In the genomic region with DNA sequence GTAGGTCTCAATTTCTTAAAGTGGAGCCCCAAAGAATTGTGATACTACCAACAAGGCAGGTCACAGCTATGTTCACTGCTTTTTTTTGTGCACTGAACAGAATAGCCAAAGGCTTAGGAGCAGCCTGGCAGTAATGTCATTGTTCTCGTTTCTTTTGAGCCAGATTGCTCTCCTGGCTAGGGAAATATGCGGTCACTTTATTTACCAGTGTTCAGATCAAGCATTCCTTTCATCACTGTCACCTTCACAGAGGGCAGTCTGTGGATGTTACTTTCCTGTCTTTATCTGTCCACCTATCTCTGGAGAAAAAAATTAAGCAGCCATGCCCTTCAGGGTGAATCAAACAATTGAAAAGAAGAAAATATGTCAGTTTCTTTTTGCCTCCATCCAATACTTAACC, we compare ENCODE assay signal across 15 cellular contexts.
DNase-seq lines count a peak whose midpoint lies in the region; ATAC-seq, FAIRE-seq and TF ChIP-seq lines count a peak whose summit lies in the region.
"Had no signal": no experiment of that assay in that cellular context is flagged by ENCODE, and none has a peak within 500 bp of the region (broad histone marks: within the 10 kb centered on the region; RNA-seq: fewer than 3 reads in every experiment).

No MANE protein-coding gene starts in this region.

- TF ChIP-seq EP300 in stomach (IDR thresholded peaks at IDR 0.05): no peak

- peak overlapping the region in 1 of 2 donors; percentile 35 for H3K27ac ChIP-seq in right atrium auricular region
- H3K27ac ChIP-seq in stomach: no peak overlapping the region

- intact Hi-C loops in Right ventricle myocardium superior (cut with DNase I) (no loop called here), stomach (cut with DNase I; ENCODE audit: low total_unique reads) (no loop called here)

- WGBS in stomach, 5 donors: 17 to 48% (median 38%) methylated on average over 2 of the region's 2 CpGs

- CTCF ChIA-PET in WTC11 (lab: Charles Lee): no interaction called here

- no peaks in the 10 kb centered on the region for H3K9me3 Mint-ChIP-seq in WTC11
- H3K9me3 Mint-ChIP-seq: memory B cell had no signal

- H3K36me3 Mint-ChIP-seq in WTC11: no peaks in the 10 kb centered on the region
- H3K36me3 Mint-ChIP-seq: memory B cell had no signal

- ATAC-seq in Right ventricle myocardium superior (ENCODE audit: poor library complexity) (peak; percentile 59), WTC11 (peak; percentile 26; the same call in 1 of the 2 replicates)

- FAIRE-seq in urothelium cell line (lab: Jason Lieb, UNC): no peak

- no peak overlapping the region for H3K27ac Mint-ChIP-seq in WTC11
- H3K27ac Mint-ChIP-seq: activated CD4-positive, alpha-beta T cell treated with anti-CD3 and anti-CD28 coated beads, Interleukin-2, amount 10 ng/mL, durations not matched to agents 7 days and 5 days; memory B cell had no signal

- H3K4me1 ChIP-seq in right atrium auricular region (peaks cover 0 to 55% of the 10 kb centered on the region in 2 donors), stomach (peaks cover 0 to 25% (median 10%) of the 10 kb centered on the region in 4 donors)

- no peak for TF ChIP-seq POLR2A in stomach (IDR thresholded peaks at IDR 0.05)

- H3K36me3 ChIP-seq in right atrium auricular region (no peaks in the 10 kb centered on the region), stomach (no peaks in the 10 kb centered on the region)

- H3K4me3 Mint-ChIP-seq in WTC11: no peak overlapping the region
- H3K4me3 Mint-ChIP-seq: activated CD4-positive, alpha-beta T cell treated with anti-CD3 and anti-CD28 coated beads, Interleukin-2, amount 10 ng/mL, durations not matched to agents 7 days and 5 days; memory B cell had no signal

- peaks cover 21% of the 10 kb centered on the region for H3K4me1 Mint-ChIP-seq in WTC11

- H3K27me3 ChIP-seq in right atrium auricular region: no peaks in the 10 kb centered on the region
- H3K27me3 ChIP-seq in stomach: no peaks in the 10 kb centered on the region

- no peak overlapping the region for H3K4me3 ChIP-seq in right atrium auricular region
- H3K4me3 ChIP-seq in stomach: no peak overlapping the region

- no peak for DNase-seq in Right ventricle myocardium superior
- no peak for DNase-seq in right atrium auricular region (ENCODE audit: low spot score)
- no peak for DNase-seq in WTC11 (ENCODE audit: low spot score)
- peak; percentile 75 for DNase-seq in islet precursor cell
- peak; percentile 38 for DNase-seq in urothelium cell line (ENCODE audit: low spot score)
- DNase-seq in stomach: no peak
- no peak for DNase-seq in activated effector memory CD4-positive, alpha-beta T cell treated with Interleukin-2 at 50 U/mL for 16 hours
- DNase-seq in NCI-H524 treated with DMSO at 0.1 percent for 48 hours (lab: John Stamatoyannopoulos, UW): no peak
- DNase-seq: ACHN; activated CD4-positive, alpha-beta T cell treated with anti-CD3 and anti-CD28 coated beads, Interleukin-2, amount 10 ng/mL, durations not matched to agents 7 days and 5 days; activated naive CD4-positive, alpha-beta T cell; DMS79 treated with DMSO at 0.1 percent for 48 hours; effector CD8-positive, alpha-beta T cell; NCI-H1105 treated with DMSO at 0.1 percent for 48 hours had no signal

- H3K9me3 ChIP-seq in right atrium auricular region: no peaks in the 10 kb centered on the region
- no peaks in the 10 kb centered on the region for H3K9me3 ChIP-seq in stomach

- peaks cover 8% of the 10 kb centered on the region for H3K27me3 Mint-ChIP-seq in WTC11 (ENCODE audit: low read depth)
- H3K27me3 Mint-ChIP-seq: activated CD4-positive, alpha-beta T cell treated with anti-CD3 and anti-CD28 coated beads, Interleukin-2, amount 10 ng/mL, durations not matched to agents 7 days and 5 days; memory B cell had no signal

- POLR2A ChIA-PET in WTC11 (lab: Charles Lee): no interaction called here

- TF ChIP-seq CTCF in right atrium auricular region (IDR thresholded peaks at IDR 0.05) (no peak), WTC11 (IDR thresholded peaks at IDR 0.05) (no peak), stomach (IDR thresholded peaks at IDR 0.05) (no peak)

TF ChIP-seq in WTC11, 78 proteins besides CTCF, POLR2A, EP300 and RAD21 (continues in another document):
- TF ChIP-seq OVOL2 (CRISPR knock-in tag; IDR thresholded peaks at IDR 0.05; ENCODE audit: borderline replicate concordance) (no peak), CBFB (CRISPR knock-in tag; IDR thresholded peaks at IDR 0.05; ENCODE audit: low read depth) (no peak), HMGA2 (CRISPR knock-in tag; IDR thresholded peaks at IDR 0.05) (no peak), RELA (CRISPR knock-in tag; IDR thresholded peaks at IDR 0.05; ENCODE audit: borderline replicate concordance) (no peak), SMAD3 (CRISPR knock-in tag; IDR thresholded peaks at IDR 0.05; ENCODE audit: borderline replicate concordance) (no peak), CREB1 (CRISPR knock-in tag; IDR thresholded peaks at IDR 0.05) (no peak), RORB (CRISPR knock-in tag; IDR thresholded peaks at IDR 0.05) (no peak), ZNF232 (CRISPR knock-in tag; IDR thresholded peaks at IDR 0.05) (no peak), NR2C2 (CRISPR knock-in tag; IDR thresholded peaks at IDR 0.05) (no peak), GABPB1 (CRISPR knock-in tag; IDR thresholded peaks at IDR 0.05) (no peak)
- TF ChIP-seq, protein P1, sequence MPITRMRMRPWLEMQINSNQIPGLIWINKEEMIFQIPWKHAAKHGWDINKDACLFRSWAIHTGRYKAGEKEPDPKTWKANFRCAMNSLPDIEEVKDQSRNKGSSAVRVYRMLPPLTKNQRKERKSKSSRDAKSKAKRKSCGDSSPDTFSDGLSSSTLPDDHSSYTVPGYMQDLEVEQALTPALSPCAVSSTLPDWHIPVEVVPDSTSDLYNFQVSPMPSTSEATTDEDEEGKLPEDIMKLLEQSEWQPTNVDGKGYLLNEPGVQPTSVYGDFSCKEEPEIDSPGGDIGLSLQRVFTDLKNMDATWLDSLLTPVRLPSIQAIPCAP (CRISPR knock-in tag; IDR thresholded peaks at IDR 0.05): no peak
- TF ChIP-seq, protein P2, sequence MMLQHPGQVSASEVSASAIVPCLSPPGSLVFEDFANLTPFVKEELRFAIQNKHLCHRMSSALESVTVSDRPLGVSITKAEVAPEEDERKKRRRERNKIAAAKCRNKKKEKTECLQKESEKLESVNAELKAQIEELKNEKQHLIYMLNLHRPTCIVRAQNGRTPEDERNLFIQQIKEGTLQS (CRISPR knock-in tag; conservative IDR thresholded peaks at IDR 0.05): no peak
- TF ChIP-seq, protein P3, sequence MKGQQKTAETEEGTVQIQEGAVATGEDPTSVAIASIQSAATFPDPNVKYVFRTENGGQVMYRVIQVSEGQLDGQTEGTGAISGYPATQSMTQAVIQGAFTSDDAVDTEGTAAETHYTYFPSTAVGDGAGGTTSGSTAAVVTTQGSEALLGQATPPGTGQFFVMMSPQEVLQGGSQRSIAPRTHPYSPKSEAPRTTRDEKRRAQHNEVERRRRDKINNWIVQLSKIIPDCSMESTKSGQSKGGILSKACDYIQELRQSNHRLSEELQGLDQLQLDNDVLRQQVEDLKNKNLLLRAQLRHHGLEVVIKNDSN (CRISPR knock-in tag; IDR thresholded peaks at IDR 0.05): no peak
- TF ChIP-seq, protein P4, sequence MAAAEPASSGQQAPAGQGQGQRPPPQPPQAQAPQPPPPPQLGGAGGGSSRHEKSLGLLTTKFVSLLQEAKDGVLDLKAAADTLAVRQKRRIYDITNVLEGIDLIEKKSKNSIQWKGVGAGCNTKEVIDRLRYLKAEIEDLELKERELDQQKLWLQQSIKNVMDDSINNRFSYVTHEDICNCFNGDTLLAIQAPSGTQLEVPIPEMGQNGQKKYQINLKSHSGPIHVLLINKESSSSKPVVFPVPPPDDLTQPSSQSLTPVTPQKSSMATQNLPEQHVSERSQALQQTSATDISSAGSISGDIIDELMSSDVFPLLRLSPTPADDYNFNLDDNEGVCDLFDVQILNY (CRISPR knock-in tag; IDR thresholded peaks at IDR 0.05): no peak
- TF ChIP-seq, protein P5, sequence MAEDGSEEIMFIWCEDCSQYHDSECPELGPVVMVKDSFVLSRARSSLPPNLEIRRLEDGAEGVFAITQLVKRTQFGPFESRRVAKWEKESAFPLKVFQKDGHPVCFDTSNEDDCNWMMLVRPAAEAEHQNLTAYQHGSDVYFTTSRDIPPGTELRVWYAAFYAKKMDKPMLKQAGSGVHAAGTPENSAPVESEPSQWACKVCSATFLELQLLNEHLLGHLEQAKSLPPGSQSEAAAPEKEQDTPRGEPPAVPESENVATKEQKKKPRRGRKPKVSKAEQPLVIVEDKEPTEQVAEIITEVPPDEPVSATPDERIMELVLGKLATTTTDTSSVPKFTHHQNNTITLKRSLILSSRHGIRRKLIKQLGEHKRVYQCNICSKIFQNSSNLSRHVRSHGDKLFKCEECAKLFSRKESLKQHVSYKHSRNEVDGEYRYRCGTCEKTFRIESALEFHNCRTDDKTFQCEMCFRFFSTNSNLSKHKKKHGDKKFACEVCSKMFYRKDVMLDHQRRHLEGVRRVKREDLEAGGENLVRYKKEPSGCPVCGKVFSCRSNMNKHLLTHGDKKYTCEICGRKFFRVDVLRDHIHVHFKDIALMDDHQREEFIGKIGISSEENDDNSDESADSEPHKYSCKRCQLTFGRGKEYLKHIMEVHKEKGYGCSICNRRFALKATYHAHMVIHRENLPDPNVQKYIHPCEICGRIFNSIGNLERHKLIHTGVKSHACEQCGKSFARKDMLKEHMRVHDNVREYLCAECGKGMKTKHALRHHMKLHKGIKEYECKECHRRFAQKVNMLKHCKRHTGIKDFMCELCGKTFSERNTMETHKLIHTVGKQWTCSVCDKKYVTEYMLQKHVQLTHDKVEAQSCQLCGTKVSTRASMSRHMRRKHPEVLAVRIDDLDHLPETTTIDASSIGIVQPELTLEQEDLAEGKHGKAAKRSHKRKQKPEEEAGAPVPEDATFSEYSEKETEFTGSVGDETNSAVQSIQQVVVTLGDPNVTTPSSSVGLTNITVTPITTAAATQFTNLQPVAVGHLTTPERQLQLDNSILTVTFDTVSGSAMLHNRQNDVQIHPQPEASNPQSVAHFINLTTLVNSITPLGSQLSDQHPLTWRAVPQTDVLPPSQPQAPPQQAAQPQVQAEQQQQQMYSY (CRISPR knock-in tag; IDR thresholded peaks at IDR 0.05): no peak

Comparison
In these comparisons a context has a peak if more than half of its experiments do, and no peak if none do; other contexts are left out.
1. DNase-seq: peak in islet precursor cell (single experiment) and urothelium cell line (single experiment); none in Right ventricle myocardium superior (single experiment), right atrium auricular region (single experiment), WTC11 (single experiment), stomach (single experiment), activated effector memory CD4-positive, alpha-beta T cell treated with Interleukin-2 at 50 U/mL for 16 hours (single experiment) and NCI-H524 treated with DMSO at 0.1 percent for 48 hours (single experiment).